ENCODE assay signal across 9 cellular contexts in genomic region chr6:69894578-69895347, GRCh38. TPM values are rescaled to one million over a fixed set of nuclear protein-coding genes. Genes with fewer than 3 reads are reported as not detected.
DNase-seq lines count a peak whose midpoint lies in the region; ATAC-seq and TF ChIP-seq lines count a peak whose summit lies in the region.
"Had no signal": no experiment of that assay in that cellular context is flagged by ENCODE, and none has a peak within 500 bp of the region (broad histone marks: within the 10 kb centered on the region; RNA-seq: fewer than 3 reads in every experiment).

No MANE protein-coding gene starts in this region.

- H3K4me2 ChIP-seq in osteoblast (ENCODE audit: insufficient read depth, low read length): no peak overlapping the region

- H3K4me3 ChIP-seq in osteoblast (ENCODE audit: insufficient read depth, low read length) (no peak overlapping the region), heart right ventricle (no peak overlapping the region)

- H2AFZ ChIP-seq in osteoblast (ENCODE audit: low read length): peak overlapping the region; percentile 47

- H3K79me2 ChIP-seq in osteoblast (ENCODE audit: insufficient read depth, low read length): no peaks in the 10 kb centered on the region

- intact Hi-C loops in left cardiac atrium (cut with DNase I): no loop called here
- intact Hi-C loops in heart right ventricle (cut with DNase I): no loop called here

- H3K4me1 ChIP-seq in osteoblast (ENCODE audit: insufficient read depth, low read length) (no peaks in the 10 kb centered on the region), heart right ventricle (no peaks in the 10 kb centered on the region)

- 74 to 77% methylated on average over 8 of the region's 8 CpGs for WGBS in heart right ventricle, 2 donors

- TF ChIP-seq CTCF in osteoblast (IDR thresholded peaks at IDR 0.05; ENCODE audit: extremely low read depth, low read depth, low read length): no peak
- no peak for TF ChIP-seq CTCF in heart right ventricle (IDR thresholded peaks at IDR 0.05)

- no peaks in the 10 kb centered on the region for H3K36me3 ChIP-seq in osteoblast (ENCODE audit: insufficient read depth, low read length)
- no peaks in the 10 kb centered on the region for H3K36me3 ChIP-seq in heart right ventricle

- H3K27ac ChIP-seq in osteoblast (ENCODE audit: low read depth, low read length) (no peak overlapping the region), heart right ventricle (no peak overlapping the region)

- H3K27me3 ChIP-seq in osteoblast (ENCODE audit: insufficient read depth, low read length) (no peaks in the 10 kb centered on the region), heart right ventricle (no peaks in the 10 kb centered on the region)

- ATAC-seq in GM19043 (IDR thresholded peaks at IDR 0.05; ENCODE audit: low read depth, unreplicated experiment) (peak; percentile 66), HG03432 (IDR thresholded peaks at IDR 0.05; ENCODE audit: unreplicated experiment) (peak; percentile 73), left cardiac atrium (no peak), heart right ventricle (no peak)

- H4K20me1 ChIP-seq in osteoblast (ENCODE audit: insufficient read depth, low read length): no peaks in the 10 kb centered on the region

- peak; percentile 4 for DNase-seq in amniotic epithelial cell (ENCODE audit: low read depth)
- no peak for DNase-seq in osteoblast (ENCODE audit: insufficient read length, low spot score, missing footprints)
- DNase-seq in left cardiac atrium: no peak
- DNase-seq in NAMALWA (ENCODE audit: low spot score): no peak
- no peak for DNase-seq in SK-N-DZ (ENCODE audit: low spot score)
- no peak for DNase-seq in heart right ventricle
- DNase-seq: stimulated activated CD4-positive, alpha-beta T cell treated with anti-CD3 and anti-CD28 coated beads, Interleukin-12 subunit alpha, Interleukin-12 subunit beta, amount 100 ng/mL, for 4 hours had no signal

- H3K9me3 ChIP-seq in osteoblast (ENCODE audit: low read depth, low read length): no peaks in the 10 kb centered on the region
- peaks cover 0 to 10% (median 0%) of the 10 kb centered on the region in 11 donors for H3K9me3 ChIP-seq in heart right ventricle

RNA-seq across cellular contexts. Expression of gene COL19A1, which starts 28.4 kb away (rescaled TPM):
- total RNA-seq in osteoblast (under 0.01 TPM in 1 of 2 replicates, not detected in the other), left cardiac atrium (1 to 10 TPM; 1.9 to 2.5 TPM), heart right ventricle (1 to 10 TPM in 9 of 10 donors, under 1 TPM in 1; 0.97 to 2.8 (median 2.0) TPM)
- polyA plus RNA-seq in SK-N-DZ (2014; cell fraction: cytosol; rRNA removed): 0.99 and 1.6 TPM in 2 replicates
- 1.9 and 2.0 TPM in 2 replicates for polyA plus RNA-seq in SK-N-DZ (2014; cell fraction: nucleus; rRNA removed)
- under 1 TPM; 0.26 to 0.59 TPM for polyA plus RNA-seq in heart right ventricle

Comparison
In these comparisons a context has a peak if more than half of its experiments do, and no peak if none do; other contexts are left out.
1. ATAC-seq: peak in GM19043 (single experiment) and HG03432 (single experiment); none in left cardiac atrium (0 of 2) and heart right ventricle (0 of 8).